In the genomic region with DNA sequence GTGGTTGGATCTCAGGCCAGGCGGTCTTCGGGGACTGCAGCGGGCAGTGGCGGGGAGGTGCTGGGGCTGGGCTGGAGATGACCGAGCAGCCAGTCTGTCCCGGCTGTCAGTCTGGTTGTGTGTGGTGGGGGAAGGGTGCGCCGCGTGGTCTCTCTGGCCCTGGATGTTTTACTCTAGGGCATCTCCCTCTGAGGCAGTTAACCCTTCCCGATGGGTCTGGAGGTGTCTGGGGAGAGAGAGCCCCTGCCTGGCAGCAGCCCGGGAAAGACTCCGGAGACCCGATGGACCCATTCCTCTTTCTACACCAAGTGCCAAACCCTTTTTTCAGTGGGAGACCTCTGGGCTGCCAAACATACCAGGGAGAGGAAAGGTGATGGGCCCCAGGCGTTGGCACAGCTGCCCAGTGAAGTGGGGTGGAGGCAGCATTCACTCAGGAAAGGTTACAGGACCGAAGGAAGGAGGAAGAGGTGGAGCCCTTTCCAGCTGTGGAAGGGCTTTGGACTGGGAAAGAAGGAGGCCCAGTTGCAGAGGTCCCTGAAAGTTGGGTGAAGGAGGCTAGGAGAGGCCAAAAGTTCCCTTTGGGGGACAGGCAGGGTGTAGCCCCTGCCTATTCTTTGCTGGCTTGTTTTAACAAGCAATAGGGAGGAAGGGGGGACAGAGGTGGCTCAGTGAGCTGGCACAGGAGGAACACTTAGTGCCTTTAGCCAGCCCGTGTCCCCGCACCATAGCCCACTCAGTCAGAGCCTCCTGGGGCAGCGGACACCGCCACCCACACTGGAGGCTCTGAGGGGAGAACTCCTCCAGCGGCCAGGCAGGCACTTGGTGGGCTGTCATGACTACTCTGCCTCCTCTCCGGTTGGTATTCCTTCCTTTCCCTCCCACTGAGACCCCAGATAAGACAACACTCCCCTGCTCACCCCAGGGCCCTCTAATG, we compare ENCODE assay signal across 17 cellular contexts. TPM values are rescaled to one million over a fixed set of nuclear protein-coding genes. Genes with fewer than 3 reads are reported as not detected.
DNase-seq lines count a peak whose midpoint lies in the region; ATAC-seq and TF ChIP-seq lines count a peak whose summit lies in the region.
"Had no signal": no experiment of that assay in that cellular context is flagged by ENCODE, and none has a peak within 500 bp of the region (broad histone marks: within the 10 kb centered on the region; RNA-seq: fewer than 3 reads in every experiment).

No MANE protein-coding gene starts in this region.

- intact Hi-C loops in uterus (cut with DNase I; ENCODE audit: low total_unique reads): no loop called here

- no peak for ATAC-seq in activated T-cell treated with anti-CD3 and anti-CD28 coated beads, Interleukin-2, amount 50 U/mL, for 4 hours
- no peak for ATAC-seq in activated T-helper 17 cell treated with anti-CD3 and anti-CD28 coated beads, Interleukin-2, amount 50 U/mL, for 72 hours (replicated peaks)
- ATAC-seq in stimulated activated effector memory CD8-positive, alpha-beta T cell treated with anti-CD3 and anti-CD28 coated beads, Interleukin-12 subunit alpha, Interleukin-12 subunit beta, amount 100 ng/mL, for 72 hours: no peak
- ATAC-seq in left lobe of liver: no peak
- ATAC-seq in stimulated activated naive CD8-positive, alpha-beta T cell treated with anti-CD3 and anti-CD28 coated beads, Interleukin-15, amount 100 ng/mL, for 72 hours: no peak
- ATAC-seq: left cardiac atrium, sciatic nerve had no signal

- no peak for TF ChIP-seq CTCF in uterus (IDR thresholded peaks at IDR 0.05)

- H3K27ac Mint-ChIP-seq in activated T-cell treated with anti-CD3 and anti-CD28 coated beads, Interleukin-2, amount 50 U/mL, for 24 hours: no peak overlapping the region
- H3K27ac Mint-ChIP-seq in activated T-helper 17 cell treated with anti-CD3 and anti-CD28 coated beads, Interleukin-2, amount 50 U/mL, for 72 hours: no peak overlapping the region
- H3K27ac Mint-ChIP-seq in stimulated activated effector memory CD8-positive, alpha-beta T cell treated with anti-CD3 and anti-CD28 coated beads, Interleukin-12 subunit alpha, Interleukin-12 subunit beta, amount 100 ng/mL, for 72 hours: peak overlapping the region; percentile 34
- no peak overlapping the region for H3K27ac Mint-ChIP-seq in stimulated activated naive CD8-positive, alpha-beta T cell treated with anti-CD3 and anti-CD28 coated beads, Interleukin-15, amount 100 ng/mL, for 72 hours

- no peaks in the 10 kb centered on the region for H3K9me3 Mint-ChIP-seq in activated T-cell treated with anti-CD3 and anti-CD28 coated beads, Interleukin-2, amount 50 U/mL, for 4 hours
- no peaks in the 10 kb centered on the region for H3K9me3 Mint-ChIP-seq in activated T-cell treated with anti-CD3 and anti-CD28 coated beads, Interleukin-2, amount 50 U/mL, for 24 hours
- H3K9me3 Mint-ChIP-seq in activated T-helper 17 cell treated with anti-CD3 and anti-CD28 coated beads, Interleukin-2, amount 50 U/mL, for 72 hours: no peaks in the 10 kb centered on the region
- H3K9me3 Mint-ChIP-seq in stimulated activated effector memory CD8-positive, alpha-beta T cell treated with anti-CD3 and anti-CD28 coated beads, Interleukin-12 subunit alpha, Interleukin-12 subunit beta, amount 100 ng/mL, for 72 hours: no peaks in the 10 kb centered on the region
- no peaks in the 10 kb centered on the region for H3K9me3 Mint-ChIP-seq in stimulated activated naive CD8-positive, alpha-beta T cell treated with anti-CD3 and anti-CD28 coated beads, Interleukin-15, amount 100 ng/mL, for 72 hours

- peaks cover 40% of the 10 kb centered on the region for H3K4me1 Mint-ChIP-seq in activated T-cell treated with anti-CD3 and anti-CD28 coated beads, Interleukin-2, amount 50 U/mL, for 4 hours (ENCODE audit: low read depth)
- H3K4me1 Mint-ChIP-seq in activated T-cell treated with anti-CD3 and anti-CD28 coated beads, Interleukin-2, amount 50 U/mL, for 24 hours (ENCODE audit: low read depth): peaks cover 38% of the 10 kb centered on the region
- peaks cover 19% of the 10 kb centered on the region for H3K4me1 Mint-ChIP-seq in activated T-helper 17 cell treated with anti-CD3 and anti-CD28 coated beads, Interleukin-2, amount 50 U/mL, for 72 hours
- peaks cover 61% of the 10 kb centered on the region for H3K4me1 Mint-ChIP-seq in stimulated activated effector memory CD8-positive, alpha-beta T cell treated with anti-CD3 and anti-CD28 coated beads, Interleukin-12 subunit alpha, Interleukin-12 subunit beta, amount 100 ng/mL, for 72 hours
- H3K4me1 Mint-ChIP-seq in stimulated activated naive CD8-positive, alpha-beta T cell treated with anti-CD3 and anti-CD28 coated beads, Interleukin-15, amount 100 ng/mL, for 72 hours: peaks cover 61% of the 10 kb centered on the region

- H3K27ac ChIP-seq in iPS-18a (ENCODE audit: low read length): no peak overlapping the region
- H3K27ac ChIP-seq in uterus: no peak overlapping the region
- H3K27ac ChIP-seq: brain microvascular endothelial cell, SJSA1, transverse colon had no signal

- no peaks in the 10 kb centered on the region for H3K36me3 ChIP-seq in iPS-18a (ENCODE audit: control insufficient read depth, low read depth, low read length)
- H3K36me3 ChIP-seq in uterus: no peaks in the 10 kb centered on the region
- H3K36me3 ChIP-seq: brain microvascular endothelial cell, transverse colon had no signal

- H3K27me3 ChIP-seq in iPS-18a (ENCODE audit: control insufficient read depth, insufficient read depth, low read length) (peaks cover 51% of the 10 kb centered on the region), uterus (no peaks in the 10 kb centered on the region)

- peak overlapping the region; percentile 8 for H3K4me3 Mint-ChIP-seq in activated T-cell treated with anti-CD3 and anti-CD28 coated beads, Interleukin-2, amount 50 U/mL, for 4 hours
- no peak overlapping the region for H3K4me3 Mint-ChIP-seq in activated T-cell treated with anti-CD3 and anti-CD28 coated beads, Interleukin-2, amount 50 U/mL, for 24 hours
- peak overlapping the region; percentile 52 for H3K4me3 Mint-ChIP-seq in activated T-helper 17 cell treated with anti-CD3 and anti-CD28 coated beads, Interleukin-2, amount 50 U/mL, for 72 hours
- peak overlapping the region; percentile 72 for H3K4me3 Mint-ChIP-seq in stimulated activated effector memory CD8-positive, alpha-beta T cell treated with anti-CD3 and anti-CD28 coated beads, Interleukin-12 subunit alpha, Interleukin-12 subunit beta, amount 100 ng/mL, for 72 hours
- H3K4me3 Mint-ChIP-seq in stimulated activated naive CD8-positive, alpha-beta T cell treated with anti-CD3 and anti-CD28 coated beads, Interleukin-15, amount 100 ng/mL, for 72 hours: no peak overlapping the region

- H3K4me1 ChIP-seq in iPS-18a (ENCODE audit: control insufficient read depth, low read depth, low read length) (peaks cover 34% of the 10 kb centered on the region), uterus (peaks cover 0 to 11% of the 10 kb centered on the region in 2 donors)

- H3K36me3 Mint-ChIP-seq in activated T-cell treated with anti-CD3 and anti-CD28 coated beads, Interleukin-2, amount 50 U/mL, for 4 hours (ENCODE audit: insufficient read depth): no peaks in the 10 kb centered on the region
- H3K36me3 Mint-ChIP-seq in activated T-cell treated with anti-CD3 and anti-CD28 coated beads, Interleukin-2, amount 50 U/mL, for 24 hours (ENCODE audit: low read depth): no peaks in the 10 kb centered on the region
- H3K36me3 Mint-ChIP-seq in activated T-helper 17 cell treated with anti-CD3 and anti-CD28 coated beads, Interleukin-2, amount 50 U/mL, for 72 hours (ENCODE audit: low read depth): peaks cover 7% of the 10 kb centered on the region
- peaks cover 7% of the 10 kb centered on the region for H3K36me3 Mint-ChIP-seq in stimulated activated effector memory CD8-positive, alpha-beta T cell treated with anti-CD3 and anti-CD28 coated beads, Interleukin-12 subunit alpha, Interleukin-12 subunit beta, amount 100 ng/mL, for 72 hours

- no peak for DNase-seq in activated T-cell treated with anti-CD3 and anti-CD28 coated beads, Interleukin-2, amount 50 U/mL, for 4 hours
- DNase-seq in activated T-cell treated with anti-CD3 and anti-CD28 coated beads, Interleukin-2, amount 50 U/mL, for 24 hours: no peak
- DNase-seq in stimulated activated effector memory CD8-positive, alpha-beta T cell treated with anti-CD3 and anti-CD28 coated beads, Interleukin-12 subunit alpha, Interleukin-12 subunit beta, amount 100 ng/mL, for 72 hours (ENCODE audit: low spot score in 2 of 2): peak in 1 of 2 donors; percentile 53
- DNase-seq in uterus: no peak
- DNase-seq in left lobe of liver (ENCODE audit: low spot score): no peak
- no peak for DNase-seq in stimulated activated naive CD8-positive, alpha-beta T cell treated with anti-CD3 and anti-CD28 coated beads, Interleukin-15, amount 100 ng/mL, for 72 hours
- DNase-seq: activated naive CD4-positive, alpha-beta T cell; brain microvascular endothelial cell; left cardiac atrium; NCI-H1092 treated with DMSO at 0.1 percent for 48 hours; NCI-H226; stimulated activated CD4-positive, alpha-beta T cell treated with anti-CD3 and anti-CD28 coated beads, Interleukin-2, amount 100 ng/mL, for 48 hours; transverse colon had no signal

- H3K27me3 Mint-ChIP-seq in activated T-cell treated with anti-CD3 and anti-CD28 coated beads, Interleukin-2, amount 50 U/mL, for 4 hours (ENCODE audit: low read depth): peaks cover 30% of the 10 kb centered on the region
- H3K27me3 Mint-ChIP-seq in activated T-cell treated with anti-CD3 and anti-CD28 coated beads, Interleukin-2, amount 50 U/mL, for 24 hours: peaks cover 47% of the 10 kb centered on the region
- H3K27me3 Mint-ChIP-seq in activated T-helper 17 cell treated with anti-CD3 and anti-CD28 coated beads, Interleukin-2, amount 50 U/mL, for 72 hours: peaks cover 20% of the 10 kb centered on the region
- H3K27me3 Mint-ChIP-seq in stimulated activated naive CD8-positive, alpha-beta T cell treated with anti-CD3 and anti-CD28 coated beads, Interleukin-15, amount 100 ng/mL, for 72 hours: peaks cover 64% of the 10 kb centered on the region

- H3K9me3 ChIP-seq in iPS-18a (ENCODE audit: control insufficient read depth, low read depth, low read length): no peaks in the 10 kb centered on the region
- no peaks in the 10 kb centered on the region for H3K9me3 ChIP-seq in uterus
- H3K9me3 ChIP-seq: transverse colon had no signal

- TF ChIP-seq POLR2A in uterus (IDR thresholded peaks at IDR 0.05): no peak

- H3K9ac ChIP-seq in iPS-18a (ENCODE audit: low read length): peak overlapping the region; percentile 30

- peak overlapping the region; percentile 87 for H3K4me3 ChIP-seq in iPS-18a (ENCODE audit: low read length)
- H3K4me3 ChIP-seq in uterus: no peak overlapping the region
- H3K4me3 ChIP-seq: SJSA1 had no signal

RNA-seq across cellular contexts. Expression of a gene that starts 2.7 kb away (rescaled TPM):
- total RNA-seq in activated T-cell treated with anti-CD3 and anti-CD28 coated beads, Interleukin-2, amount 50 U/mL, for 4 hours: 10 to 100 TPM; 28.0 to 31.6 (median 31.5) TPM
- 10 to 100 TPM; 16.6 to 20.3 TPM for total RNA-seq in activated T-helper 17 cell treated with anti-CD3 and anti-CD28 coated beads, Interleukin-2, amount 50 U/mL, for 72 hours
- total RNA-seq in uterus (10 to 100 TPM in 2 of 4 donors, 1 to 10 TPM in 2; 5.0 to 35.5 (median 10.5) TPM), left lobe of liver (12.8 TPM)

RNA-seq across cellular contexts. Expression of a gene that starts 32.4 kb away (rescaled TPM):
- total RNA-seq in activated T-cell treated with anti-CD3 and anti-CD28 coated beads, Interleukin-2, amount 50 U/mL, for 4 hours: 10 to 100 TPM; 65.2 to 71.4 (median 68.7) TPM
- 10 to 100 TPM; 48.8 to 57.9 TPM for total RNA-seq in activated T-helper 17 cell treated with anti-CD3 and anti-CD28 coated beads, Interleukin-2, amount 50 U/mL, for 72 hours
- total RNA-seq in uterus (100 to 1,000 TPM in 1 of 4 donors, 10 to 100 TPM in 3; 66.5 to 203 (median 83.7) TPM), left lobe of liver (229 TPM)

RNA-seq across cellular contexts. Expression of a gene that starts 32.8 kb away (rescaled TPM):
- 1 to 10 TPM; 6.2 to 7.1 (median 7.0) TPM for total RNA-seq in activated T-cell treated with anti-CD3 and anti-CD28 coated beads, Interleukin-2, amount 50 U/mL, for 4 hours
- 10 to 100 TPM in 1 of 2 donors, 1 to 10 TPM in 1; 6.0 to 12.1 TPM for total RNA-seq in activated T-helper 17 cell treated with anti-CD3 and anti-CD28 coated beads, Interleukin-2, amount 50 U/mL, for 72 hours
- 10 to 100 TPM in 3 of 4 donors, 1 to 10 TPM in 1; 6.8 to 26.1 (median 17.9) TPM for total RNA-seq in uterus
- total RNA-seq in left lobe of liver: 5.3 TPM

RNA-seq across cellular contexts. Expression of a gene that starts 55.5 kb away (rescaled TPM):
- total RNA-seq in activated T-cell treated with anti-CD3 and anti-CD28 coated beads, Interleukin-2, amount 50 U/mL, for 4 hours: 10 to 100 TPM; 22.6 to 37.0 (median 29.1) TPM
- 10 to 100 TPM; 48.5 to 65.9 TPM for total RNA-seq in activated T-helper 17 cell treated with anti-CD3 and anti-CD28 coated beads, Interleukin-2, amount 50 U/mL, for 72 hours
- total RNA-seq in uterus (10 to 100 TPM in 2 of 4 donors, 1 to 10 TPM in 2; 2.1 to 23.5 (median 9.7) TPM), left lobe of liver (9.2 TPM)

Comparison
In these comparisons a context has a peak if more than half of its experiments do, and no peak if none do; other contexts are left out.
1. H3K4me3 Mint-ChIP-seq: peak in activated T-cell treated with anti-CD3 and anti-CD28 coated beads, Interleukin-2, amount 50 U/mL, for 4 hours (single experiment), activated T-helper 17 cell treated with anti-CD3 and anti-CD28 coated beads, Interleukin-2, amount 50 U/mL, for 72 hours (single experiment) and stimulated activated effector memory CD8-positive, alpha-beta T cell treated with anti-CD3 and anti-CD28 coated beads, Interleukin-12 subunit alpha, Interleukin-12 subunit beta, amount 100 ng/mL, for 72 hours (single experiment); none in activated T-cell treated with anti-CD3 and anti-CD28 coated beads, Interleukin-2, amount 50 U/mL, for 24 hours (single experiment) and stimulated activated naive CD8-positive, alpha-beta T cell treated with anti-CD3 and anti-CD28 coated beads, Interleukin-15, amount 100 ng/mL, for 72 hours (0 of 2).